34 cellular contexts compared by ENCODE assay signal in the genomic region with DNA sequence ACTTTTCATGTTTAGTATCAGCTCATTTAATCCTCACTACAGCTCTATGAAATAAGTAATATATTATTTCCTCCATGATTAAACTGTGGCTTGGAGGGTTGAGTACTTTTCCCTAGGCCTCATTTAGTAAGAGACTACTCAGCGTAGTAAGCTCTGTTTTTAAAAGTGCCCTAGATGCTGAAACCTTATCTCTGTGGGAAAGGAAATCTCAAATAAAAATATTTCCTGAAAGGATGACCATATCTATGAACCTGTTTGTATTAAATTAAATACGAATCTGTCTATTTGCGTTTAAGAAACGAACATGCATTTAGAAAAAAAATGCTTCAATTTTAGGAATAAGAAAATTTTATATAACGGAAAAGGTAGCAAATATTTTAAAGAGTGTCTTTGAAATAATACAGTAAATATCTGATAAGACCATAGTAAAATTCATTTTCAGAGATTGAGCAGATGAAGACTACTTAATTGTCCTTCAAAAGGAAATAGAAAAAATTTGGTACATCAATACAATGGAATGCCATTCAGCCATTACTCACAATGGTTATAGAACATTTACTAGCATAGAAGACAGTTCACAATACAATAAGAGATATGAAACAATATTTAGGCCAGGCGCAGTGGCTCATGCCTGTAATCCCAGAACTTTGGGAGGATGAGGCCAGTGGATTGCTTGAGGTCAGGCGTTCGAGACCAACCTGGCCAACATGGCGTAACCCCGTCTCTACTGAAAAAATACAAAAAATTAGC.
"Had no signal": no experiment of that assay in that cellular context is flagged by ENCODE, and none has a peak within 500 bp of the region (broad histone marks: within the 10 kb centered on the region; RNA-seq: fewer than 3 reads in every experiment).

No MANE protein-coding gene starts in this region.

- H3K4me3 ChIP-seq: Peyer's patch, SJSA1 had no signal

- H3K27ac Mint-ChIP-seq: activated CD4-positive, alpha-beta memory T cell treated with anti-CD3 and anti-CD28 coated beads, Interleukin-2, amount 10 ng/mL, durations not matched to agents 7 days and 5 days; activated CD8-positive, alpha-beta memory T cell treated with anti-CD3 and anti-CD28 coated beads, Interleukin-2, amount 10 ng/mL, durations not matched to agents 7 days and 5 days; activated naive CD8-positive, alpha-beta T cell treated with anti-CD3 and anti-CD28 coated beads for 36 hours; activated T-cell treated with anti-CD3 and anti-CD28 coated beads, Interleukin-2, amount 50 U/mL, for 72 hours; activated T-helper 17 cell treated with anti-CD3 and anti-CD28 coated beads, Interleukin-2, amount 50 U/mL, for 72 hours; brain had no signal

- H3K9me3 Mint-ChIP-seq: activated CD4-positive, alpha-beta memory T cell treated with anti-CD3 and anti-CD28 coated beads, Interleukin-2, amount 10 ng/mL, durations not matched to agents 7 days and 5 days; activated naive CD8-positive, alpha-beta T cell treated with anti-CD3 and anti-CD28 coated beads for 36 hours; activated T-cell treated with anti-CD3 and anti-CD28 coated beads, Interleukin-2, amount 50 U/mL, for 72 hours; activated T-helper 17 cell treated with anti-CD3 and anti-CD28 coated beads, Interleukin-2, amount 50 U/mL, for 72 hours; brain had no signal

- H3K9me3 ChIP-seq: Peyer's patch, SJSA1 had no signal

- DNase-seq: activated CD4-positive, alpha-beta memory T cell treated with anti-CD3 and anti-CD28 coated beads, Interleukin-2, amount 10 ng/mL, durations not matched to agents 7 days and 5 days; activated CD4-positive, alpha-beta T cell treated with anti-CD3 and anti-CD28 coated beads for 1 hour; activated CD4-positive, CD25-positive, alpha-beta regulatory T cell; activated CD8-positive, alpha-beta memory T cell treated with anti-CD3 and anti-CD28 coated beads for 24 hours; activated CD8-positive, alpha-beta memory T cell treated with anti-CD3 and anti-CD28 coated beads, Interleukin-2, amount 10 ng/mL, durations not matched to agents 7 days and 5 days; activated CD8-positive, alpha-beta memory T cell treated with anti-CD3 and anti-CD28 coated beads, Interleukin-2, amount 50 U/mL, for 48 hours; activated effector memory CD4-positive, alpha-beta T cell treated with anti-CD3 and anti-CD28 coated beads, Interleukin-2, amount 50 U/mL, for 16 hours; activated naive CD4-positive, alpha-beta T cell; activated naive CD4-positive, alpha-beta T cell treated with anti-CD3 and anti-CD28 coated beads, Interleukin-2, amount 50 U/mL, for 16 hours; activated naive CD8-positive, alpha-beta T cell treated with anti-CD3 and anti-CD28 coated beads for 36 hours; activated T-cell treated with anti-CD3 and anti-CD28 coated beads, Interleukin-2, amount 50 U/mL, for 72 hours; amygdala; central memory CD4-positive, alpha-beta T cell; MM.1S; MV-4-11; NCI-H1092 treated with DMSO at 0.1 percent for 48 hours; NCI-H1417; NCI-H187 treated with DMSO at 0.1 percent for 48 hours; NCI-H2081; NCI-H2171 treated with DMSO at 0.1 percent for 48 hours; NCI-H2227 treated with DMSO at 0.1 percent for 48 hours; NCI-H526; NCI-H748 treated with DMSO at 0.1 percent for 48 hours; NK-92 treated with Interleukin-12 subunit alpha and Interleukin-12 subunit beta, amount 100 ng/mL, for 24 hours; PC-3; Peyer's patch; RPMI8226; SHP77 treated with DMSO at 0.1 percent for 48 hours; T1000; WERI-Rb-1 had no signal

- H3K27me3 Mint-ChIP-seq: activated CD4-positive, alpha-beta memory T cell treated with anti-CD3 and anti-CD28 coated beads, Interleukin-2, amount 10 ng/mL, durations not matched to agents 7 days and 5 days; activated CD8-positive, alpha-beta memory T cell treated with anti-CD3 and anti-CD28 coated beads, Interleukin-2, amount 10 ng/mL, durations not matched to agents 7 days and 5 days; activated naive CD8-positive, alpha-beta T cell treated with anti-CD3 and anti-CD28 coated beads for 36 hours; activated T-helper 17 cell treated with anti-CD3 and anti-CD28 coated beads, Interleukin-2, amount 50 U/mL, for 72 hours; brain had no signal

- H3K4me1 ChIP-seq: Peyer's patch had no signal

- H3K4me1 Mint-ChIP-seq: activated naive CD8-positive, alpha-beta T cell treated with anti-CD3 and anti-CD28 coated beads for 36 hours had no signal

- H3K27ac ChIP-seq: KMS-11, Peyer's patch, SJSA1, WERI-Rb-1 had no signal

- H3K27me3 ChIP-seq: Peyer's patch, SJSA1 had no signal

- H3K4me3 Mint-ChIP-seq: activated CD4-positive, alpha-beta memory T cell treated with anti-CD3 and anti-CD28 coated beads, Interleukin-2, amount 10 ng/mL, durations not matched to agents 7 days and 5 days; activated CD8-positive, alpha-beta memory T cell treated with anti-CD3 and anti-CD28 coated beads, Interleukin-2, amount 10 ng/mL, durations not matched to agents 7 days and 5 days; activated naive CD8-positive, alpha-beta T cell treated with anti-CD3 and anti-CD28 coated beads for 36 hours; activated T-cell treated with anti-CD3 and anti-CD28 coated beads, Interleukin-2, amount 50 U/mL, for 72 hours; activated T-helper 17 cell treated with anti-CD3 and anti-CD28 coated beads, Interleukin-2, amount 50 U/mL, for 72 hours; brain had no signal

- ATAC-seq: activated CD8-positive, alpha-beta memory T cell treated with anti-CD3 and anti-CD28 coated beads, Interleukin-2, amount 10 ng/mL, durations not matched to agents 7 days and 5 days; PC-3 had no signal
